ENCODE assay signal across 1 cellular context in the genomic region with DNA sequence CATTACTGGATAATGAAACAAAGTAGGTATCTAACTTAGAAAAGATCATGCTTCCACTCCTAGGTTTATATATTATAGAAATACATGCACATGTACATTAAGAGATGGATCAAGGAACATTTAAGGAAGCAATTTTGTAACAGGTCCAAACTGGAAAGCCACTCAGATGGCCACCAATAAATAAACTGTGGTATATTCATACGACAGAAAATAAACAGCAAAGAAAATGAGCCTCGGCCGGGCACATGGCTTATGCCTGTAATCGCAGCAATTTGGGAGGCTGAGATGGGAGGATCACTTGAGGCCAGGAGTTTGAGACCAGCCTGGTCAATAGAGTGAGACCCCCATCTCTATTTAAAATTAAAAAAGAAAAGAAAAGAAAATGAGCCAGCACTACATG.
TF ChIP-seq lines count a peak whose summit lies in the region.

No MANE protein-coding gene starts in this region.

TF ChIP-seq in K562, 482 proteins besides CTCF, POLR2A, EP300 and RAD21 (continued from another document):
- TF ChIP-seq SRSF1 (IDR thresholded peaks at IDR 0.05; ENCODE audit: low read depth, low read length) = no peak
- no peak for TF ChIP-seq POLR2AphosphoS2 (IDR thresholded peaks at IDR 0.05; ENCODE audit: low read length)
- TF ChIP-seq, protein P1, sequence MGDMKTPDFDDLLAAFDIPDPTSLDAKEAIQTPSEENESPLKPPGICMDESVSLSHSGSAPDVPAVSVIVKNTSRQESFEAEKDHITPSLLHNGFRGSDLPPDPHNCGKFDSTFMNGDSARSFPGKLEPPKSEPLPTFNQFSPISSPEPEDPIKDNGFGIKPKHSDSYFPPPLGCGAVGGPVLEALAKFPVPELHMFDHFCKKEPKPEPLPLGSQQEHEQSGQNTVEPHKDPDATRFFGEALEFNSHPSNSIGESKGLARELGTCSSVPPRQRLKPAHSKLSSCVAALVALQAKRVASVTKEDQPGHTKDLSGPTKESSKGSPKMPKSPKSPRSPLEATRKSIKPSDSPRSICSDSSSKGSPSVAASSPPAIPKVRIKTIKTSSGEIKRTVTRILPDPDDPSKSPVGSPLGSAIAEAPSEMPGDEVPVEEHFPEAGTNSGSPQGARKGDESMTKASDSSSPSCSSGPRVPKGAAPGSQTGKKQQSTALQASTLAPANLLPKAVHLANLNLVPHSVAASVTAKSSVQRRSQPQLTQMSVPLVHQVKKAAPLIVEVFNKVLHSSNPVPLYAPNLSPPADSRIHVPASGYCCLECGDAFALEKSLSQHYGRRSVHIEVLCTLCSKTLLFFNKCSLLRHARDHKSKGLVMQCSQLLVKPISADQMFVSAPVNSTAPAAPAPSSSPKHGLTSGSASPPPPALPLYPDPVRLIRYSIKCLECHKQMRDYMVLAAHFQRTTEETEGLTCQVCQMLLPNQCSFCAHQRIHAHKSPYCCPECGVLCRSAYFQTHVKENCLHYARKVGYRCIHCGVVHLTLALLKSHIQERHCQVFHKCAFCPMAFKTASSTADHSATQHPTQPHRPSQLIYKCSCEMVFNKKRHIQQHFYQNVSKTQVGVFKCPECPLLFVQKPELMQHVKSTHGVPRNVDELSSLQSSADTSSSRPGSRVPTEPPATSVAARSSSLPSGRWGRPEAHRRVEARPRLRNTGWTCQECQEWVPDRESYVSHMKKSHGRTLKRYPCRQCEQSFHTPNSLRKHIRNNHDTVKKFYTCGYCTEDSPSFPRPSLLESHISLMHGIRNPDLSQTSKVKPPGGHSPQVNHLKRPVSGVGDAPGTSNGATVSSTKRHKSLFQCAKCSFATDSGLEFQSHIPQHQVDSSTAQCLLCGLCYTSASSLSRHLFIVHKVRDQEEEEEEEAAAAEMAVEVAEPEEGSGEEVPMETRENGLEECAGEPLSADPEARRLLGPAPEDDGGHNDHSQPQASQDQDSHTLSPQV (IDR thresholded peaks at IDR 0.05) = 0 out of 2 replicates have a peak, but pooled peaks have one; percentile 15
